In the genomic region with DNA sequence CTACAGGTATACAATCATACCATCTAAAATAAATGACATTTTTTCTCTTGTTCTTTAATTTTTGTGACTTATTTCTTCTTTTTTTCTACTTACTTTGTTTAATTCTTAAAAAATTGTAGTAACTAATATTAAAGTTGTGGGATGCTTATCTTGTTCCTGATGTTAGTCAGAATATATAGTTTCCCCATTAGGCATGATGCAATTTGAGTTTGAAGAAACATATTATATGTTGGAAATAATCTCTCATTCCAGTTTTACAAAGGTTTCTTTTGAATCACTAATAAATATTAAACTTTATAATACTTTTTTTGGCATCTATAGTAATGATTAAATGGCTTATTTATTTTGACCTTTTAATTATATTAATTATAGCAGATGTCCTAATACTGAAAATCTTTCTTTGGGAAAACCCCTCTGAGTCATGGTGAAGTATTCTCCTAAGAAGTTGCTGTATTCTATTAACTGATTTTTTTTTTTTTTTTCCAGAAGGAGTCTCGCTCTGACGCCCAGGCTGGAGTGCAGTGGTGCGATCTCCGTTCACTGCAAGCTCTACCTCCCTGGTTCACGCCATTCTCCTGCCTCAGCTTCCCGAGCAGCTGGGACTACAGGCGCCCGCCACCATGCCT, we compare ENCODE assay signal across 1 cellular context.
TF ChIP-seq lines count a peak whose summit lies in the region.

No MANE protein-coding gene starts in this region.

TF ChIP-seq in GM12878, 131 proteins besides CTCF, POLR2A, EP300 and RAD21:
- TF ChIP-seq E2F8 (IDR thresholded peaks at IDR 0.05; ENCODE audit: low read depth, partially characterized antibody): no peak
- TF ChIP-seq, protein P1, sequence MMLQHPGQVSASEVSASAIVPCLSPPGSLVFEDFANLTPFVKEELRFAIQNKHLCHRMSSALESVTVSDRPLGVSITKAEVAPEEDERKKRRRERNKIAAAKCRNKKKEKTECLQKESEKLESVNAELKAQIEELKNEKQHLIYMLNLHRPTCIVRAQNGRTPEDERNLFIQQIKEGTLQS (IDR thresholded peaks at IDR 0.05; ENCODE audit: borderline replicate concordance, extremely low read depth, low read depth, low read length): no peak
- TF ChIP-seq BMI1 (IDR thresholded peaks at IDR 0.05; ENCODE audit: borderline replicate concordance): no peak
- TF ChIP-seq NBN (IDR thresholded peaks at IDR 0.05): no peak
- no peak for TF ChIP-seq RUNX3 (IDR thresholded peaks at IDR 0.05; ENCODE audit: low read length)
- no peak for TF ChIP-seq MTA2 (IDR thresholded peaks at IDR 0.05; ENCODE audit: low read depth)
- TF ChIP-seq MAX (IDR thresholded peaks at IDR 0.05; ENCODE audit: low read depth, low read length): no peak
- no peak for TF ChIP-seq HDAC2 (IDR thresholded peaks at IDR 0.05)
- TF ChIP-seq TCF12 (IDR thresholded peaks at IDR 0.05; ENCODE audit: low read depth, low read length): no peak
- TF ChIP-seq E2F4 (IDR thresholded peaks at IDR 0.05; ENCODE audit: low read depth, low read length): no peak
- TF ChIP-seq SIX5 (IDR thresholded peaks at IDR 0.05; ENCODE audit: low read depth, low read length, severe bottlenecking): no peak
- no peak for TF ChIP-seq CUX1 (IDR thresholded peaks at IDR 0.05; ENCODE audit: insufficient replicate concordance, low read depth, low read length)
- TF ChIP-seq, protein P2, sequence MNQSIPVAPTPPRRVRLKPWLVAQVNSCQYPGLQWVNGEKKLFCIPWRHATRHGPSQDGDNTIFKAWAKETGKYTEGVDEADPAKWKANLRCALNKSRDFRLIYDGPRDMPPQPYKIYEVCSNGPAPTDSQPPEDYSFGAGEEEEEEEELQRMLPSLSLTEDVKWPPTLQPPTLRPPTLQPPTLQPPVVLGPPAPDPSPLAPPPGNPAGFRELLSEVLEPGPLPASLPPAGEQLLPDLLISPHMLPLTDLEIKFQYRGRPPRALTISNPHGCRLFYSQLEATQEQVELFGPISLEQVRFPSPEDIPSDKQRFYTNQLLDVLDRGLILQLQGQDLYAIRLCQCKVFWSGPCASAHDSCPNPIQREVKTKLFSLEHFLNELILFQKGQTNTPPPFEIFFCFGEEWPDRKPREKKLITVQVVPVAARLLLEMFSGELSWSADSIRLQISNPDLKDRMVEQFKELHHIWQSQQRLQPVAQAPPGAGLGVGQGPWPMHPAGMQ (IDR thresholded peaks at IDR 0.05; ENCODE audit: borderline replicate concordance): no peak
- no peak for TF ChIP-seq RFX5 (IDR thresholded peaks at IDR 0.05; ENCODE audit: low read depth, low read length)
- TF ChIP-seq RELA (IDR thresholded peaks at IDR 0.05; ENCODE audit: borderline replicate concordance, partially characterized antibody): no peak
TF ChIP-seq in GM12878: peak in this region for 0.
